ENCODE assay signal across 8 cellular contexts in the genomic region with DNA sequence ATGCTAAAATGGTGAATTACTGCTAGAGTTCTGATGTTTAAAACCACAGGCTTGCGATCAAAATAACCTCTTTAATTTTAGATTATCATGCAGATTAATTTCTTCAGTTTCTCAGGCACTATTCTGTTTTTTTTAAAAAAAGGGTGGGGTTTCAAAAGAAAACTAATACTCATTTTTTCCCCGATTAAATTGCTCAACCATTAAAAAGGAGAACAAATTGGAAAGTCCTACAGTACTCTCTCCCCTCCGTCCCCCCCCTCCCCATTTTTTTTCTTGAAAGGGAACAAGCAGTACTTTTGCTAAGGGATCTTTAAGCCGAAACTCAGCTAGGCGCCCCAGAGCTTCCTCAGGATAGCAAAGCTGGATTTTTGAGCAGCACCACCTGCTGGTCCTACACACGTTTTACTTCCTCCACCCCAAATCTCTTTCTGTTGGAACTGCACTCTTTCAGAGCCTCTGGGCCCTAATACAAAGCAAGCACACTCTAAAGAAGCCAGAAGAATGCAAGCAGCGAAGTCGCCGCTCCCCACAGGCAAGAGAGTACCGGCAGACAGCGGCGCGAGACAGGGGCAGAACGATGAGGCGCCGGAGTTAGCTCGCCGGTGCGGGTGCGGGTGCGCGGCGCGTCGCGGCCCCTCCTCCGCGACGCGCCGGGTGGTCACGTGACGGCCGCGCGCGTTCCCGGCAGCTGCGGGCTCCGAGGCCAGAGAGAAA. TPM values are rescaled to one million over a fixed set of nuclear protein-coding genes. Genes with fewer than 3 reads are reported as not detected.
DNase-seq lines count a peak whose midpoint lies in the region; ATAC-seq and TF ChIP-seq lines count a peak whose summit lies in the region.

RNF146 (plus strand) TSS at position 687 of the 714 bp plus-strand sequence. CDS start 13,475 bp downstream, outside the sequence.

- H3K4me3 ChIP-seq in GM12865 (ENCODE audit: low read depth, low read length) (peak within 1 kb of the TSS; percentile 68), adipocyte (ENCODE audit: low read length) (peak within 1 kb of the TSS; percentile 96), heart right ventricle (peak within 1 kb of the TSS; percentile 74 to 97 (median 86)), transverse colon (peak within 1 kb of the TSS; percentile 74 to 94 (median 86))

- ATAC-seq in HG02642 (IDR thresholded peaks at IDR 0.05; ENCODE audit: poor library complexity, unreplicated experiment), result peak; percentile 86
- peak; percentile 94 to 98 (median 96) for ATAC-seq in heart right ventricle

- peak within 1 kb of the TSS; percentile 89 for H3K9ac ChIP-seq in adipocyte (ENCODE audit: low read length)

- 0 to 1% methylated on average over 40 of the region's 40 CpGs for WGBS in heart right ventricle, 2 donors
- WGBS in transverse colon (ENCODE audit: low coverage in 1 of 2), 2 donors, result 0 to 1% methylated on average over 3 to 40 of the region's 40 CpGs

- H3K27ac ChIP-seq in heart right ventricle, result peak within 1 kb of the TSS; percentile 95 to 100 (median 99)
- H3K27ac ChIP-seq in transverse colon, result peak within 1 kb of the TSS; percentile 95 to 97 (median 96)

- peak; percentile 71 for TF ChIP-seq CTCF in GM12865 (IDR thresholded peaks at IDR 0.05; ENCODE audit: insufficient read depth, low read depth, low read length, missing control alignments)
- TF ChIP-seq CTCF in heart right ventricle (IDR thresholded peaks at IDR 0.05), result peak; percentile 53 to 87 (median 69)
- TF ChIP-seq CTCF in transverse colon (IDR thresholded peaks at IDR 0.05), result peak; percentile 70 to 84 (median 74)

- H3K4me1 ChIP-seq in adipocyte (ENCODE audit: control insufficient read depth, insufficient read depth, low read length), result peaks cover 28% of the 10 kb centered on the region
- peaks cover 0 to 45% (median 40%) of the 10 kb centered on the region in 9 donors for H3K4me1 ChIP-seq in heart right ventricle
- H3K4me1 ChIP-seq in transverse colon, result peaks cover 5 to 34% (median 19%) of the 10 kb centered on the region in 4 donors

- intact Hi-C loops in heart right ventricle (cut with DNase I), result loop anchor here in 3 of 10 donors (5.0 to 10.0 kb wide), 3 partner anchors 72 to 1232 kb away; no protein-coding TSS in a partner anchor
- intact Hi-C loops in transverse colon (cut with DNase I; ENCODE audit: low total_unique reads), result loop anchor here (10.0 kb wide), 2 partner anchors 462 to 1482 kb away; no protein-coding TSS in a partner anchor

- no peak for TF ChIP-seq EP300 in transverse colon (IDR thresholded peaks at IDR 0.05; ENCODE audit: low read depth)

- no peaks in the 10 kb centered on the region for H3K27me3 ChIP-seq in adipocyte (replicated peaks; ENCODE audit: control insufficient read depth, insufficient read depth, low read length)
- H3K27me3 ChIP-seq in heart right ventricle, result no peaks in the 10 kb centered on the region
- H3K27me3 ChIP-seq in transverse colon, result no peaks in the 10 kb centered on the region

- H3K36me3 ChIP-seq in adipocyte (ENCODE audit: control insufficient read depth, insufficient read depth, low read length, severe bottlenecking), result no peaks in the 10 kb centered on the region
- no peaks in the 10 kb centered on the region for H3K36me3 ChIP-seq in heart right ventricle
- H3K36me3 ChIP-seq in transverse colon, result no peaks in the 10 kb centered on the region

- DNase-seq in GM12865 (ENCODE audit: low read depth) (peak; percentile 84), NCI-H1092 treated with DMSO at 0.1 percent for 48 hours (lab: John Stamatoyannopoulos, UW) (peak; percentile 86), SW 1271 (lab: John Stamatoyannopoulos, UW) (peak; percentile 44 to 83), adipocyte (ENCODE audit: low read depth) (peak; percentile 93), heart right ventricle (peak; percentile 81 to 84), pons (ENCODE audit: low spot score) (peak; percentile 92), transverse colon (peak; percentile 85)

- H3K9me3 ChIP-seq in adipocyte (ENCODE audit: control insufficient read depth, low read length) (no peaks in the 10 kb centered on the region), heart right ventricle (no peaks in the 10 kb centered on the region), transverse colon (no peaks in the 10 kb centered on the region)

- in situ Hi-C loops in transverse colon (cut with MboI; ENCODE audit: low pct_ligation_motif_present in 1 of 4, low pct_unique_long_range_greater_than_20kb in 1 of 4, low sequenced_read_pairs in 3 of 4), result no loop called here

- TF ChIP-seq POLR2A in transverse colon (IDR thresholded peaks at IDR 0.05), result no peak

RNA-seq across cellular contexts. Expression of gene RNF146, which starts in this region (rescaled TPM):
- 100 to 1,000 TPM in 1 of 10 donors, 10 to 100 TPM in 9; 37.2 to 106 (median 56.5) TPM for total RNA-seq in heart right ventricle
- 10 to 100 TPM; 18.0 to 40.4 TPM for polyA plus RNA-seq in heart right ventricle
- 10 to 100 TPM; 10.3 to 58.1 (median 29.0) TPM for total RNA-seq in transverse colon

Comparison
In these comparisons a context has a peak if more than half of its experiments do, and no peak if none do; other contexts are left out.
1. Peak in every context shown above with its lines: DNase-seq, ATAC-seq, H3K4me3 ChIP-seq and H3K27ac ChIP-seq.